ENCODE assay signal across 18 cellular contexts in the genomic region with DNA sequence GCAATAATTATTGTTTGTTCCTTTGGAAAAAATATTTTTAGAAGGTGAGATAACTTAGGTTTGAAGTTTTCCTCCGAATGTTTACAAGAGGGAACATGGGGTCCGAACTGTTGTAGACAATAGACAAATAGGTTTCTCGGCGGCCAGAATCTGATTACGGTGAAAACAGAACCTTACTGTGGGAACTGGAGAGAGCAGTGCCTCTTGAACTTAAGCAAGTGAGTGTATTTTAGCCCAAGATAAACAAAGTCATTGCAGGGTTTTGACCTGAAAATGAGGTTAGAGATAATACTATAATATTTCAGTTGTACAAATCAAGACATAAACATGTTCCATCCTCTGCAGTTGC.
DNase-seq lines count a peak whose midpoint lies in the region; ATAC-seq and TF ChIP-seq lines count a peak whose summit lies in the region.
"Had no signal": no experiment of that assay in that cellular context is flagged by ENCODE, and none has a peak within 500 bp of the region (broad histone marks: within the 10 kb centered on the region; RNA-seq: fewer than 3 reads in every experiment).

No MANE protein-coding gene starts in this region.

- H3K27me3 ChIP-seq in PC-9 (ENCODE audit: insufficient read depth, low read depth) = no peaks in the 10 kb centered on the region
- H3K27me3 ChIP-seq: Peyer's patch had no signal

- no peak overlapping the region for H2AFZ ChIP-seq in PC-9

- H4K20me1 ChIP-seq in PC-9 (ENCODE audit: insufficient read depth) = no peaks in the 10 kb centered on the region

- H3K79me2 ChIP-seq in PC-9 (ENCODE audit: low read depth) = no peaks in the 10 kb centered on the region

- CTCF ChIA-PET in PC-9 (lab: Charles Lee) = no interaction called here

- H3K27ac ChIP-seq in PC-9 = no peak overlapping the region
- H3K27ac ChIP-seq: Peyer's patch had no signal

- no peaks in the 10 kb centered on the region for H3K36me3 ChIP-seq in PC-9 (ENCODE audit: low read depth)
- H3K36me3 ChIP-seq: Peyer's patch had no signal

- no peak overlapping the region for H3K4me3 ChIP-seq in PC-9
- H3K4me3 ChIP-seq: Peyer's patch had no signal

- no TSS peak for BruUV-seq in PC-9 (replicated peaks; lab: Mats Ljungman, UMichigan)

- H3K9me2 ChIP-seq in PC-9 (ENCODE audit: insufficient read depth) = no peaks in the 10 kb centered on the region
- H3K9me2 ChIP-seq: SK-N-SH had no signal

- H3K4me2 ChIP-seq in PC-9 = peak overlapping the region; percentile 62; the same call in 1 of the 2 replicates

- H3K9me3 ChIP-seq in PC-9 (ENCODE audit: insufficient read depth, low read depth) = peaks cover 4% of the 10 kb centered on the region; the same call in 1 of the 2 replicates
- H3K9me3 ChIP-seq: Peyer's patch, SK-N-SH had no signal

- intact Hi-C loops in PC-9 (cut with micrococcal nuclease; ENCODE audit: unreplicated experiment) (no loop called here), sciatic nerve (cut with DNase I) (no loop called here)

- H3F3A ChIP-seq in PC-9 (ENCODE audit: insufficient read depth, low read depth) = peaks cover 27% of the 10 kb centered on the region

- DNase-seq in NCI-H748 treated with DMSO at 0.1 percent for 48 hours (lab: John Stamatoyannopoulos, UW) (peak; percentile 71), NCI-H748 (lab: John Stamatoyannopoulos, UW; ENCODE audit: unreplicated experiment) (no peak), PC-9 (no peak), left lobe of liver (ENCODE audit: low spot score) (peak; percentile 57), sciatic nerve (ENCODE audit: low spot score) (no peak), SHP77 (lab: John Stamatoyannopoulos, UW) (no peak)
- DNase-seq in stimulated activated CD4-positive, alpha-beta T cell treated with anti-CD3 and anti-CD28 coated beads, Interleukin-2, amount 100 ng/mL, for 48 hours = no peak
- DNase-seq: Karpas-422, NCI-H1105, NCI-H1436 treated with DMSO at 0.1 percent for 48 hours, NCI-H187 treated with DMSO at 0.1 percent for 48 hours, NCI-H2107, NCI-H446 treated with DMSO at 0.1 percent for 48 hours, NCI-H526, Peyer's patch, SK-N-SH, SW 1271 had no signal

- peaks cover 32% of the 10 kb centered on the region for H3K4me1 ChIP-seq in PC-9 (replicated peaks; ENCODE audit: insufficient read depth)
- H3K4me1 ChIP-seq: Peyer's patch had no signal

- peak; percentile 60 for ATAC-seq in left lobe of liver
- peak; percentile 69 for ATAC-seq in sciatic nerve
- no peak for ATAC-seq in HG02938 (IDR thresholded peaks at IDR 0.05; ENCODE audit: unreplicated experiment)

- TF ChIP-seq CTCF in PC-9 (conservative IDR thresholded peaks at IDR 0.05) = no peak

- POLR2A ChIA-PET in PC-9 (lab: Charles Lee; ENCODE audit: unreplicated experiment) = no interaction called here

Comparison
In these comparisons a context has a peak if more than half of its experiments do, and no peak if none do; other contexts are left out.
1. DNase-seq: peak in NCI-H748 treated with DMSO at 0.1 percent for 48 hours (single experiment) and left lobe of liver (single experiment); none in NCI-H748 (single experiment), PC-9 (0 of 2), sciatic nerve (single experiment), stimulated activated CD4-positive, alpha-beta T cell treated with anti-CD3 and anti-CD28 coated beads, Interleukin-2, amount 100 ng/mL, for 48 hours (0 of 2) and SHP77 (0 of 2).